Comparison of ENCODE assay signal across 10 cellular contexts in genomic region chr7:110522751-110523200, GRCh38.
DNase-seq lines count a peak whose midpoint lies in the region; ATAC-seq and FAIRE-seq lines count a peak whose summit lies in the region.
"Had no signal": no experiment of that assay in that cellular context is flagged by ENCODE, and none has a peak within 500 bp of the region (broad histone marks: within the 10 kb centered on the region; RNA-seq: fewer than 3 reads in every experiment).

No MANE protein-coding gene starts in this region.

- ATAC-seq in HG03025 (IDR thresholded peaks at IDR 0.05; ENCODE audit: low FRiP score, unreplicated experiment): no peak

- H3K4me3 Mint-ChIP-seq in activated T-cell treated with anti-CD3 and anti-CD28 coated beads, Interleukin-2, amount 50 U/mL, for 24 hours: no peak overlapping the region

- H3K36me3 Mint-ChIP-seq in activated T-cell treated with anti-CD3 and anti-CD28 coated beads, Interleukin-2, amount 50 U/mL, for 24 hours (ENCODE audit: low read depth): no peaks in the 10 kb centered on the region

- no peak for FAIRE-seq in RCC 7860 (lab: Jason Lieb, UNC)

- H3K9me3 Mint-ChIP-seq in activated T-cell treated with anti-CD3 and anti-CD28 coated beads, Interleukin-2, amount 50 U/mL, for 24 hours: no peaks in the 10 kb centered on the region

- H3K4me1 Mint-ChIP-seq in activated T-cell treated with anti-CD3 and anti-CD28 coated beads, Interleukin-2, amount 50 U/mL, for 24 hours (ENCODE audit: low read depth): no peaks in the 10 kb centered on the region

- DNase-seq in DMS 273 treated with DMSO at 0.1 percent for 48 hours (lab: John Stamatoyannopoulos, UW) (peak; percentile 77), LoVo (ENCODE audit: low spot score) (peak; percentile 67), RCC 7860 (ENCODE audit: low spot score) (peak; percentile 20), kidney tubule cell (ENCODE audit: low spot score) (peak; percentile 77), OCI-M2 (lab: John Stamatoyannopoulos, UW; ENCODE audit: unreplicated experiment) (no peak), ureter (ENCODE audit: low spot score) (no peak)
- no peak for DNase-seq in activated T-cell treated with anti-CD3 and anti-CD28 coated beads, Interleukin-2, amount 50 U/mL, for 24 hours
- DNase-seq: activated naive CD4-positive, alpha-beta T cell treated with Interleukin-2 at 50 U/mL for 16 hours; sigmoid colon had no signal

- no peaks in the 10 kb centered on the region for H3K27me3 Mint-ChIP-seq in activated T-cell treated with anti-CD3 and anti-CD28 coated beads, Interleukin-2, amount 50 U/mL, for 24 hours

- H3K27ac Mint-ChIP-seq in activated T-cell treated with anti-CD3 and anti-CD28 coated beads, Interleukin-2, amount 50 U/mL, for 24 hours: no peak overlapping the region

Comparison
In these comparisons a context has a peak if more than half of its experiments do, and no peak if none do; other contexts are left out.
1. DNase-seq: peak in DMS 273 treated with DMSO at 0.1 percent for 48 hours (single experiment), LoVo (single experiment), RCC 7860 (single experiment) and kidney tubule cell (single experiment); none in OCI-M2 (single experiment), activated T-cell treated with anti-CD3 and anti-CD28 coated beads, Interleukin-2, amount 50 U/mL, for 24 hours (single experiment) and ureter (single experiment).